In the genomic region with DNA sequence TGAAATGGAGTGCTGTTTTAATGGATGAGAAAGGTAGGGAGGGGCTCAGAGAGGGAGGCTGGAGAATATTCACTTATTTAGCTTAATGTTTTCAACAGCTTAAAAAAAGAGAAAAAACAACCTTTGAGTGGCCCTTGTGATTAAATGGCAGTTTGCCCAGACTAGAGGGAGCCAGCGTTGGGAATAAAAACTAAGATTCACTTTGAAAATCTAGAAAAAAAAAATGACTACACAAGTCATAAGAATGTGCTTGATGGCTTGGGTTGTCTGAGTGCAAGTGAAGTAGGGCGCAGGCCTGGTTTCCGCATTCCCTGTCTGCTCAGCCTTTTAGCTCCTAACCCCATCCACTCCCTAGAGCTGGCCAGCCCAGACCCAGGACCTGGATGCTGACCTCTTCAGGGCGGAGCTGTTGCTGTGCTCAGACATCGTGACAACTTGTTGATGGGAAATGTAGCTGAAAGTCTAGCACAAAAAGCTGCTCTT, we compare ENCODE assay signal across 11 cellular contexts. TPM values are rescaled to one million over a fixed set of nuclear protein-coding genes. Genes with fewer than 3 reads are reported as not detected.
DNase-seq lines count a peak whose midpoint lies in the region; ATAC-seq and FAIRE-seq lines count a peak whose summit lies in the region.
"Had no signal": no experiment of that assay in that cellular context is flagged by ENCODE, and none has a peak within 500 bp of the region (broad histone marks: within the 10 kb centered on the region; RNA-seq: fewer than 3 reads in every experiment).

No MANE protein-coding gene starts in this region.

- ATAC-seq in sciatic nerve, result peak; percentile 97
- ATAC-seq in GM18502 (IDR thresholded peaks at IDR 0.05; ENCODE audit: poor library complexity, unreplicated experiment), result no peak
- ATAC-seq in naive thymus-derived CD8-positive, alpha-beta T cell, result no peak
- ATAC-seq: naive thymus-derived CD4-positive, alpha-beta T cell had no signal

- H3K36me3 ChIP-seq in GM23248 (ENCODE audit: low read depth), result peaks cover 9% of the 10 kb centered on the region

- H3K36me3 Mint-ChIP-seq in naive thymus-derived CD8-positive, alpha-beta T cell, result no peaks in the 10 kb centered on the region

- 43 to 44% methylated on average over 5 of the region's 5 CpGs for WGBS in GM23248 (ENCODE audit: low coverage in 1 of 2, low lambda C conversion rate in 2 of 2, missing lambda C conversion rate in 2 of 2), 2 experiments

- no peaks in the 10 kb centered on the region for H3K9me3 ChIP-seq in GM23248 (ENCODE audit: low read depth)

- peaks cover 0 to 5% (median 2%) of the 10 kb centered on the region in 5 donors for H3K27me3 Mint-ChIP-seq in naive thymus-derived CD8-positive, alpha-beta T cell

- peak overlapping the region; percentile 22 for H3K27ac ChIP-seq in GM23248

- H3K9me2 ChIP-seq in GM23248 (ENCODE audit: insufficient read depth), result no peaks in the 10 kb centered on the region

- no peak overlapping the region for H3K4me3 ChIP-seq in GM23248

- FAIRE-seq in islet of Langerhans (lab: Jason Lieb, UNC), result peak; percentile 41

- DNase-seq in GM23248, result peak; percentile 62
- DNase-seq in cerebellar cortex (ENCODE audit: low spot score), result peak; percentile 6
- DNase-seq in sciatic nerve (ENCODE audit: low spot score), result peak; percentile 80
- no peak for DNase-seq in naive thymus-derived CD8-positive, alpha-beta T cell
- no peak for DNase-seq in COLO668 (lab: John Stamatoyannopoulos, UW; ENCODE audit: unreplicated experiment)
- no peak for DNase-seq in DMS 273 (lab: John Stamatoyannopoulos, UW; ENCODE audit: unreplicated experiment)
- DNase-seq: GOT3; naive thymus-derived CD4-positive, alpha-beta T cell; NCI-H446 had no signal

- H3K9me3 Mint-ChIP-seq in naive thymus-derived CD8-positive, alpha-beta T cell, result no peaks in the 10 kb centered on the region

- H3K79me2 ChIP-seq in GM23248 (ENCODE audit: insufficient read depth), result peaks cover 100% of the 10 kb centered on the region

- no peaks in the 10 kb centered on the region for H4K20me1 ChIP-seq in GM23248 (ENCODE audit: insufficient read depth)

- peaks cover 0 to 24% (median under 1%) of the 10 kb centered on the region in 4 donors for H3K4me1 Mint-ChIP-seq in naive thymus-derived CD8-positive, alpha-beta T cell

- no peak overlapping the region for H3K4me3 Mint-ChIP-seq in naive thymus-derived CD8-positive, alpha-beta T cell
- H3K4me3 Mint-ChIP-seq: naive thymus-derived CD4-positive, alpha-beta T cell had no signal

- no peak overlapping the region for H3K9ac ChIP-seq in GM23248

- intact Hi-C loops in sciatic nerve (cut with DNase I), result no loop called here

- H2AFZ ChIP-seq in GM23248, result no peak overlapping the region

- H3K27me3 ChIP-seq in GM23248 (replicated peaks; ENCODE audit: insufficient read depth), result no peaks in the 10 kb centered on the region

- H3F3A ChIP-seq in GM23248 (ENCODE audit: insufficient read depth), result no peaks in the 10 kb centered on the region

- no peak overlapping the region for H3K4me2 ChIP-seq in GM23248 (ENCODE audit: unreplicated experiment)

- POLR2A ChIA-PET in naive thymus-derived CD8-positive, alpha-beta T cell (lab: Charles Lee), result no interaction called here

- H3K27ac Mint-ChIP-seq in naive thymus-derived CD8-positive, alpha-beta T cell, result no peak overlapping the region
- H3K27ac Mint-ChIP-seq: naive thymus-derived CD4-positive, alpha-beta T cell had no signal

- H3K4me1 ChIP-seq in GM23248 (ENCODE audit: insufficient read depth), result peaks cover 21% of the 10 kb centered on the region

- in situ Hi-C loops in GM23248 (cut with MboI), result no loop called here

RNA-seq across cellular contexts. Expression of gene UTRN, which starts 28.9 kb away (rescaled TPM):
- 103 TPM in 2 replicates for total RNA-seq in GM23248 (2014; rRNA removed; shearing (Covaris generic))
- polyA plus RNA-seq in GM23248 (2016; fragmentation: Nextera tagmentation; extraction: Ambion mirVana), result 46.6 and 49.4 TPM in 2 replicates
- 594 TPM for total RNA-seq in sciatic nerve
- total RNA-seq in naive thymus-derived CD8-positive, alpha-beta T cell, result 100 to 1,000 TPM; 140 to 153 TPM
- 10 to 100 TPM; 37.9 to 40.3 (median 38.2) TPM for polyA plus RNA-seq in naive thymus-derived CD8-positive, alpha-beta T cell

Comparison
In these comparisons a context has a peak if more than half of its experiments do, and no peak if none do; other contexts are left out.
1. DNase-seq: peak in GM23248 (single experiment), cerebellar cortex (single experiment) and sciatic nerve (single experiment); none in naive thymus-derived CD8-positive, alpha-beta T cell (0 of 10), COLO668 (single experiment) and DMS 273 (single experiment).